In genomic region chr14:69260246-69260978, GRCh38 we compare ENCODE assay signal across 9 cellular contexts. TPM values are rescaled to one million over a fixed set of nuclear protein-coding genes. Genes with fewer than 3 reads are reported as not detected.
DNase-seq lines count a peak whose midpoint lies in the region; ATAC-seq and TF ChIP-seq lines count a peak whose summit lies in the region.
"Had no signal": no experiment of that assay in that cellular context is flagged by ENCODE, and none has a peak within 500 bp of the region (broad histone marks: within the 10 kb centered on the region; RNA-seq: fewer than 3 reads in every experiment).

No MANE protein-coding gene starts in this region.

- peaks cover 46% of the 10 kb centered on the region for H3K27me3 ChIP-seq in SJSA1 (replicated peaks)
- peaks cover 9% of the 10 kb centered on the region for H3K27me3 ChIP-seq in fibroblast of lung (ENCODE audit: control insufficient read depth, insufficient read depth, low read length)
- no peaks in the 10 kb centered on the region for H3K27me3 ChIP-seq in neuron (ENCODE audit: insufficient read depth, low read length)

- peak overlapping the region; percentile 70 for H3K9ac ChIP-seq in fibroblast of lung (ENCODE audit: insufficient read depth, low read length)

- H3K4me1 ChIP-seq in SJSA1 (replicated peaks) (peaks cover 18% of the 10 kb centered on the region), fibroblast of lung (ENCODE audit: control insufficient read depth, extremely low read depth, insufficient read depth, low read length) (peaks cover 23% of the 10 kb centered on the region), neuron (ENCODE audit: insufficient read depth, low read length) (peaks cover 40% of the 10 kb centered on the region)

- H3K36me3 ChIP-seq in SJSA1 (no peaks in the 10 kb centered on the region), fibroblast of lung (ENCODE audit: control insufficient read depth, insufficient read depth, low read length) (no peaks in the 10 kb centered on the region), neuron (ENCODE audit: insufficient read depth, low read length) (peaks cover 16% of the 10 kb centered on the region)

- H3K9me3 ChIP-seq in SJSA1 (replicated peaks), result no peaks in the 10 kb centered on the region
- no peaks in the 10 kb centered on the region for H3K9me3 ChIP-seq in fibroblast of lung (ENCODE audit: control insufficient read depth, insufficient read depth, low read depth, low read length)
- H3K9me3 ChIP-seq in neuron (ENCODE audit: low read length), result no peaks in the 10 kb centered on the region

- no peaks in the 10 kb centered on the region for H4K20me1 ChIP-seq in fibroblast of lung (ENCODE audit: control insufficient read depth, extremely low read depth, insufficient read depth, low read length)

- DNase-seq in NCI-H1417 (lab: John Stamatoyannopoulos, UW) (peak; percentile 62 to 86 (median 80)), NCI-H1417 treated with DMSO at 0.1 percent for 48 hours (lab: John Stamatoyannopoulos, UW) (no peak), SJSA1 (ENCODE audit: low read depth in 1 of 2, low spot score in 2 of 2) (no peak), fibroblast of lung (ENCODE audit: low read depth in 2 of 2) (peak; percentile 25 to 32)
- no peak for DNase-seq in stimulated activated CD4-positive, alpha-beta T cell treated with anti-CD3 and anti-CD28 coated beads, Interleukin-12 subunit alpha, Interleukin-12 subunit beta, amount 100 ng/mL, for 4 hours

- H2AFZ ChIP-seq in fibroblast of lung (ENCODE audit: low read length), result peak overlapping the region; percentile 78
- H2AFZ ChIP-seq in neuron (ENCODE audit: low read depth, low read length), result peak overlapping the region; percentile 89

- ATAC-seq in GM18858 (IDR thresholded peaks at IDR 0.05; ENCODE audit: unreplicated experiment) (no peak), esophagus mucosa (no peak)

- no peak for TF ChIP-seq CTCF in fibroblast of lung (conservative IDR thresholded peaks at IDR 0.05 in 1 of 2, IDR thresholded peaks at IDR 0.05 in 1 of 2; ENCODE audit: low read depth in 1 of 2, low read length in 2 of 2)

- no peaks in the 10 kb centered on the region for H3K79me2 ChIP-seq in fibroblast of lung (ENCODE audit: control insufficient read depth, insufficient read depth, low read length)

- peak overlapping the region; percentile 30 for H3K4me3 ChIP-seq in SJSA1
- peak overlapping the region; percentile 37 to 72 (median 59) for H3K4me3 ChIP-seq in fibroblast of lung (replicated peaks in 1 of 4; ENCODE audit: control extremely low read depth in 1 of 4, insufficient read depth in 1 of 4, low read depth in 3 of 4, low read length in 4 of 4)
- H3K4me3 ChIP-seq in neuron (ENCODE audit: low read length), result peak overlapping the region; percentile 90

- H3K27ac ChIP-seq in SJSA1 (no peak overlapping the region), fibroblast of lung (ENCODE audit: insufficient read depth, low read length) (no peak overlapping the region)

- H3K4me2 ChIP-seq in fibroblast of lung (ENCODE audit: extremely low read depth, insufficient read depth, low read length), result peak overlapping the region; percentile 89

RNA-seq across cellular contexts. Expression of gene GALNT16, which starts 0.5 kb away (rescaled TPM):
- 0.03 TPM in 1 of 2 replicates, not detected in the other for total RNA-seq in SJSA1 (2014; rRNA removed; shearing (Covaris generic))
- 8.5 and 9.6 TPM in 2 replicates for total RNA-seq in fibroblast of lung
- 8.1 and 27.7 TPM in 2 replicates for polyA plus RNA-seq in fibroblast of lung
- 8.0 and 24.0 TPM in 2 replicates for polyA plus RNA-seq in fibroblast of lung (2012)
- polyA minus RNA-seq in fibroblast of lung (ENCODE audit: low replicate concordance), result 10.7 and 32.2 TPM in 2 replicates
- total RNA-seq in esophagus mucosa, result 1.00 TPM
- total RNA-seq: CD4-positive, CD25-positive, alpha-beta regulatory T cell had no signal

Comparison
In these comparisons a context has a peak if more than half of its experiments do, and no peak if none do; other contexts are left out.
1. DNase-seq: peak in NCI-H1417 (3 of 3) and fibroblast of lung (2 of 2); none in NCI-H1417 treated with DMSO at 0.1 percent for 48 hours (single experiment), SJSA1 (0 of 2) and stimulated activated CD4-positive, alpha-beta T cell treated with anti-CD3 and anti-CD28 coated beads, Interleukin-12 subunit alpha, Interleukin-12 subunit beta, amount 100 ng/mL, for 4 hours (single experiment).
2. H3K4me3 ChIP-seq: peak in every context shown above with its lines; median percentile 90 in neuron; 59 in fibroblast of lung; 30 in SJSA1.